Comparison of ENCODE assay signal across 10 cellular contexts in the genomic region with DNA sequence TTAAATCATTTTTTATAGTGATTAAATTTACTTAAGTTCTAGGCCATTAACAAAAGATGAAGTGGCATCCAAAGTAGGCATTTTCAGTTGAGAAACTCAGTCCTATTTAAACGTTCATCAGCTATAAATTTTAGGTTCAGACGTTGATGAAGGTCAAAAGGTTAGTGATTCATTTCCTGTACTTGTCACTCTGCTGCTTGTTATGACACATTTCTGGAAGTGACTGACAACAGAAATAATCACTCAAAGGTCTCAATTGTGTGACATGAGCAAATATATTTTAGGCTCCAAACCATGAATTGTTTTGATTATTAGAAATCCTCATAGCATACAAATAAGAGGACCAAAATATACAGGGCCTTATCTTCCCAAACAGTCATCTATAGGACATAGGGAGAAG. TPM values are rescaled to one million over a fixed set of nuclear protein-coding genes. Genes with fewer than 3 reads are reported as not detected.
DNase-seq lines count a peak whose midpoint lies in the region; ATAC-seq and TF ChIP-seq lines count a peak whose summit lies in the region.
"Had no signal": no experiment of that assay in that cellular context is flagged by ENCODE, and none has a peak within 500 bp of the region (broad histone marks: within the 10 kb centered on the region; RNA-seq: fewer than 3 reads in every experiment).

No MANE protein-coding gene starts in this region.

- H3K27me3 Mint-ChIP-seq in central memory CD8-positive, alpha-beta T cell, result peaks cover 35% of the 10 kb centered on the region

- H3K27ac Mint-ChIP-seq in central memory CD8-positive, alpha-beta T cell (ENCODE audit: low read depth), result no peak overlapping the region

- no peak for TF ChIP-seq CTCF in lower lobe of right lung (IDR thresholded peaks at IDR 0.05)

- ATAC-seq in GM18511 (IDR thresholded peaks at IDR 0.05; ENCODE audit: unreplicated experiment) (peak; percentile 88), GM21447 (IDR thresholded peaks at IDR 0.05; ENCODE audit: unreplicated experiment) (peak; percentile 78), HG03196 (IDR thresholded peaks at IDR 0.05; ENCODE audit: unreplicated experiment) (peak; percentile 86), lower lobe of right lung (no peak)
- peak; percentile 49 for ATAC-seq in central memory CD8-positive, alpha-beta T cell (replicated peaks; ENCODE audit: extremely low read depth, poor library complexity, severe bottlenecking)
- ATAC-seq: heart left ventricle, pancreas had no signal

- no peaks in the 10 kb centered on the region for H3K9me3 ChIP-seq in lower lobe of right lung
- H3K9me3 ChIP-seq: heart left ventricle, pancreas had no signal

- no peak overlapping the region for H3K27ac ChIP-seq in lower lobe of right lung
- H3K27ac ChIP-seq: heart left ventricle, pancreas had no signal

- no peaks in the 10 kb centered on the region for H3K36me3 Mint-ChIP-seq in central memory CD8-positive, alpha-beta T cell (ENCODE audit: insufficient read depth)

- no peaks in the 10 kb centered on the region for H3K36me3 ChIP-seq in lower lobe of right lung
- H3K36me3 ChIP-seq: heart left ventricle, pancreas had no signal

- H3K4me1 ChIP-seq in lower lobe of right lung, result no peaks in the 10 kb centered on the region
- H3K4me1 ChIP-seq: pancreas had no signal

- no peaks in the 10 kb centered on the region for H3K4me1 Mint-ChIP-seq in central memory CD8-positive, alpha-beta T cell

- DNase-seq in central memory CD8-positive, alpha-beta T cell (ENCODE audit: low spot score in 2 of 2), result no peak
- DNase-seq in DMS79 (lab: John Stamatoyannopoulos, UW), result no peak
- DNase-seq in lower lobe of right lung, result no peak
- no peak for DNase-seq in iPS-NIHi7 (ENCODE audit: extremely low spot score)
- no peak for DNase-seq in ACHN
- DNase-seq: heart left ventricle, pancreas had no signal

- H3K4me3 ChIP-seq in lower lobe of right lung, result no peak overlapping the region
- H3K4me3 ChIP-seq: heart left ventricle, pancreas had no signal

- H3K9me3 Mint-ChIP-seq in central memory CD8-positive, alpha-beta T cell, result no peaks in the 10 kb centered on the region

- intact Hi-C loops in lower lobe of right lung (cut with DNase I), result no loop called here

- no peaks in the 10 kb centered on the region for H3K27me3 ChIP-seq in lower lobe of right lung (ENCODE audit: low read depth)
- H3K27me3 ChIP-seq: heart left ventricle had no signal

- H3K4me3 Mint-ChIP-seq in central memory CD8-positive, alpha-beta T cell, result no peak overlapping the region

- in situ Hi-C loops in ACHN (cut with HindIII; ENCODE audit: low pct_ligation_motif_present, low pct_unique_long_range_greater_than_20kb, low sequenced_read_pairs), result no loop called here

RNA-seq across cellular contexts. Expression of a gene that starts 10.3 kb away (rescaled TPM):
- total RNA-seq in lower lobe of right lung, result 60.7 TPM

Comparison
In these comparisons a context has a peak if more than half of its experiments do, and no peak if none do; other contexts are left out.
1. ATAC-seq: peak in GM18511 (single experiment), GM21447 (single experiment), HG03196 (single experiment) and central memory CD8-positive, alpha-beta T cell (single experiment); none in lower lobe of right lung (0 of 2).